15 cellular contexts compared by ENCODE assay signal in genomic region chr18:829432-829831, GRCh38.
"Had no signal": no experiment of that assay in that cellular context is flagged by ENCODE, and none has a peak within 500 bp of the region (broad histone marks: within the 10 kb centered on the region; RNA-seq: fewer than 3 reads in every experiment).

No MANE protein-coding gene starts in this region.

- ATAC-seq: mucosa of descending colon had no signal

- H3K36me3 ChIP-seq: esophagus squamous epithelium, sigmoid colon had no signal

- H3K4me1 ChIP-seq: sigmoid colon had no signal

- H3K36me3 Mint-ChIP-seq: activated naive CD8-positive, alpha-beta T cell; naive thymus-derived CD8-positive, alpha-beta T cell had no signal

- DNase-seq: activated CD4-positive, alpha-beta T cell treated with anti-CD3 and anti-CD28 coated beads, Interleukin-2, amount 50 U/mL, for 1 hour; activated effector memory CD4-positive, alpha-beta T cell treated with Interleukin-2 at 50 U/mL for 16 hours; anterior cingulate cortex; esophagus squamous epithelium; foreskin keratinocyte; kidney; mucosa of descending colon; psoas muscle; sigmoid colon; stimulated activated CD4-positive, alpha-beta T cell treated with anti-CD3 and anti-CD28 coated beads, Interleukin-12 subunit alpha, Interleukin-12 subunit beta, amount 100 ng/mL, for 4 hours; stimulated activated naive CD8-positive, alpha-beta T cell treated with anti-CD3 and anti-CD28 coated beads, Interleukin-15, amount 100 ng/mL, for 72 hours; testis had no signal

- H3K27me3 Mint-ChIP-seq: activated naive CD8-positive, alpha-beta T cell; stimulated activated naive CD8-positive, alpha-beta T cell treated with anti-CD3 and anti-CD28 coated beads, Interleukin-15, amount 100 ng/mL, for 72 hours had no signal

- H3K27me3 ChIP-seq: testis had no signal

- H3K9me3 ChIP-seq: esophagus squamous epithelium, mucosa of descending colon, psoas muscle, sigmoid colon, testis had no signal

- H3K27ac ChIP-seq: foreskin keratinocyte, sigmoid colon, testis had no signal

- H3K9me3 Mint-ChIP-seq: naive thymus-derived CD8-positive, alpha-beta T cell; stimulated activated naive CD8-positive, alpha-beta T cell treated with anti-CD3 and anti-CD28 coated beads, Interleukin-15, amount 100 ng/mL, for 72 hours; T-helper 2 cell treated with Interferon-gamma antibody and Interleukin-4, amounts not matched to agents 5 μg/mL and 100 μg/mL, for 36 hours had no signal

- H3K4me3 ChIP-seq: esophagus squamous epithelium, mucosa of descending colon, psoas muscle, sigmoid colon, testis had no signal
